Comparison of ENCODE assay signal across 8 cellular contexts in genomic region chr1:25810341-25811299, GRCh38. TPM values are rescaled to one million over a fixed set of nuclear protein-coding genes. Genes with fewer than 3 reads are reported as not detected.
DNase-seq lines count a peak whose midpoint lies in the region; ATAC-seq and TF ChIP-seq lines count a peak whose summit lies in the region.

No MANE protein-coding gene starts in this region.

- peak; percentile 79 to 84 for ATAC-seq in naive B cell (ENCODE audit: low read depth in 2 of 2)
- peak; percentile 74 to 76 for ATAC-seq in stimulated activated naive B cell treated with anti-CD40 and anti-IgM and Interleukin-4, amounts not matched to agents 10 μg/mL and 1 μg/mL and 100 μg/mL, for 72 hours (replicated peaks)
- no peak for ATAC-seq in HG03159 (IDR thresholded peaks at IDR 0.05; ENCODE audit: unreplicated experiment)

- H3K9me3 Mint-ChIP-seq in endothelial cell (ENCODE audit: unreplicated experiment) (no peaks in the 10 kb centered on the region), naive B cell (no peaks in the 10 kb centered on the region)
- H3K9me3 Mint-ChIP-seq in stimulated activated naive B cell treated with anti-CD40 and anti-IgM and Interleukin-4, amounts not matched to agents 10 μg/mL and 1 μg/mL and 100 μg/mL, for 72 hours, result no peaks in the 10 kb centered on the region

- H3K27ac Mint-ChIP-seq in endothelial cell (ENCODE audit: unreplicated experiment) (no peak overlapping the region), naive B cell (peak overlapping the region in 1 of 6 donors; percentile 53)
- peak overlapping the region; percentile 89 for H3K27ac Mint-ChIP-seq in stimulated activated naive B cell treated with anti-CD40 and anti-IgM and Interleukin-4, amounts not matched to agents 10 μg/mL and 1 μg/mL and 100 μg/mL, for 72 hours

- peaks cover 30% of the 10 kb centered on the region for H3K36me3 Mint-ChIP-seq in endothelial cell (ENCODE audit: low read depth, unreplicated experiment)
- peaks cover 0 to 4% of the 10 kb centered on the region in 2 donors for H3K36me3 Mint-ChIP-seq in naive B cell
- peaks cover 13 to 27% of the 10 kb centered on the region in 2 donors for H3K36me3 Mint-ChIP-seq in stimulated activated naive B cell treated with anti-CD40 and anti-IgM and Interleukin-4, amounts not matched to agents 10 μg/mL and 1 μg/mL and 100 μg/mL, for 72 hours

- H3K27me3 Mint-ChIP-seq in endothelial cell (ENCODE audit: unreplicated experiment), result no peaks in the 10 kb centered on the region
- H3K27me3 Mint-ChIP-seq in naive B cell, result no peaks in the 10 kb centered on the region
- no peaks in the 10 kb centered on the region for H3K27me3 Mint-ChIP-seq in stimulated activated naive B cell treated with anti-CD40 and anti-IgM and Interleukin-4, amounts not matched to agents 10 μg/mL and 1 μg/mL and 100 μg/mL, for 72 hours

- H3K4me1 Mint-ChIP-seq in endothelial cell (ENCODE audit: unreplicated experiment) (peaks cover 6% of the 10 kb centered on the region), naive B cell (peaks cover 17 to 22% (median 21%) of the 10 kb centered on the region in 3 donors)
- H3K4me1 Mint-ChIP-seq in stimulated activated naive B cell treated with anti-CD40 and anti-IgM and Interleukin-4, amounts not matched to agents 10 μg/mL and 1 μg/mL and 100 μg/mL, for 72 hours, result peaks cover 19 to 28% of the 10 kb centered on the region in 2 donors

- DNase-seq in AG08395 (ENCODE audit: low spot score) (peak; percentile 68), GM20000 (ENCODE audit: low spot score) (peak; percentile 84), NCI-H82 (lab: John Stamatoyannopoulos, UW) (peak; percentile 75), endothelial cell (ENCODE audit: low spot score) (peak; percentile 87), naive B cell (peak; percentile 74)
- DNase-seq in activated CD8-positive, alpha-beta memory T cell treated with anti-CD3 and anti-CD28 coated beads for 4 hours (ENCODE audit: low read depth in 2 of 2), result peak; percentile 59 to 64
- DNase-seq in stimulated activated naive B cell treated with anti-CD40 and anti-IgM and Interleukin-4, amounts not matched to agents 10 μg/mL and 1 μg/mL and 100 μg/mL, for 72 hours, result peak; percentile 68

- TF ChIP-seq CTCF in GM20000 (IDR thresholded peaks at IDR 0.05; ENCODE audit: extremely low read depth, missing control alignments) (peak; percentile 83), endothelial cell (IDR thresholded peaks at IDR 0.05; ENCODE audit: unreplicated experiment) (peak; percentile 81)

- H3K4me3 Mint-ChIP-seq in endothelial cell (ENCODE audit: unreplicated experiment) (no peak overlapping the region), naive B cell (peak overlapping the region in 2 of 8 donors; percentile 19 to 55)
- peak overlapping the region in 1 of 2 donors; percentile 60 for H3K4me3 Mint-ChIP-seq in stimulated activated naive B cell treated with anti-CD40 and anti-IgM and Interleukin-4, amounts not matched to agents 10 μg/mL and 1 μg/mL and 100 μg/mL, for 72 hours

RNA-seq across cellular contexts. Expression of gene MTFR1L, which starts 9.1 kb away (rescaled TPM):
- total RNA-seq in endothelial cell (ENCODE audit: unreplicated experiment), result 48.1 TPM
- 10 to 100 TPM; 31.9 to 70.8 (median 38.7) TPM for polyA plus RNA-seq in naive B cell (ENCODE audit: low read depth in 6 of 6)

RNA-seq across cellular contexts. Expression of gene SELENON, which starts 10.6 kb away (rescaled TPM):
- total RNA-seq in endothelial cell (ENCODE audit: unreplicated experiment), result 284 TPM
- polyA plus RNA-seq in naive B cell (ENCODE audit: low read depth in 6 of 6), result 1 to 10 TPM; 1.2 to 3.3 (median 1.3) TPM

RNA-seq across cellular contexts. Expression of gene AUNIP, which starts 48.6 kb away (rescaled TPM):
- total RNA-seq in endothelial cell (ENCODE audit: unreplicated experiment), result 3.3 TPM
- polyA plus RNA-seq in naive B cell (ENCODE audit: low read depth in 6 of 6), result under 1 TPM in 1 of 6 donors, not detected in 5; 0.15 TPM
